In the genomic region with DNA sequence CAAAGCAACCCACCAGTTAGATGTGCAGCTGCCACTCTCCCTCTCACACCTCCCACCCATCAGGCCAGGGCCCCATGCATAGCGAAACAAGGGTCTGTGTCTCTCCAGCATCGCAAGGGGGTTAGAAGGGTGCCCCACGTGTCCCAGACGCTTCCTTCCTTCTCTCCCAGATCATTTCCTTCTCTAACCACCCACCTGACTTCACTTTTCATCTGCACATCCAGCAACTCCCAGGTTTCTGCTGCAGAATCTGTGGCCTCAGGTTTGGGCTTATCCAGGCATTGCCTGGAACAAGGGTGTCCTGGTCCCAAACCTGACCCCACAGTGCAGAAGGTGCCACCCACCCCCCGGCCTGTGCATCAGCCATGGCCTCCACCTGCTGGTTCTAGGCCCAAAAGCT, we compare ENCODE assay signal across 15 cellular contexts.
"Had no signal": no experiment of that assay in that cellular context is flagged by ENCODE, and none has a peak within 500 bp of the region (broad histone marks: within the 10 kb centered on the region; RNA-seq: fewer than 3 reads in every experiment).

No MANE protein-coding gene starts in this region.

- H3K4me3 Mint-ChIP-seq: activated CD8-positive, alpha-beta T cell treated with anti-CD3 and anti-CD28 coated beads, Interleukin-2, amount 10 ng/mL, durations not matched to agents 7 days and 5 days; natural killer cell; stimulated activated naive B cell treated with anti-CD40 and anti-IgM and Interleukin-4, amounts not matched to agents 10 μg/mL and 1 μg/mL and 100 μg/mL, for 72 hours had no signal

- H3K27ac ChIP-seq: ascending aorta, breast epithelium, coronary artery, esophagus muscularis mucosa, gastroesophageal sphincter, sigmoid colon, thyroid gland, WERI-Rb-1 had no signal

- H3K4me1 ChIP-seq: ascending aorta, breast epithelium, esophagus muscularis mucosa, gastroesophageal sphincter, sigmoid colon, thyroid gland had no signal

- H3K36me3 Mint-ChIP-seq: natural killer cell had no signal

- H3K27ac Mint-ChIP-seq: activated CD8-positive, alpha-beta T cell treated with anti-CD3 and anti-CD28 coated beads, Interleukin-2, amount 10 ng/mL, durations not matched to agents 7 days and 5 days; stimulated activated naive B cell treated with anti-CD40 and anti-IgM and Interleukin-4, amounts not matched to agents 10 μg/mL and 1 μg/mL and 100 μg/mL, for 72 hours had no signal

- H3K27me3 ChIP-seq: ascending aorta, breast epithelium, esophagus muscularis mucosa, gastroesophageal sphincter, sigmoid colon, thyroid gland had no signal

- DNase-seq: activated CD4-positive, alpha-beta T cell treated with anti-CD3 and anti-CD28 coated beads for 1 hour; activated CD8-positive, alpha-beta memory T cell treated with anti-CD3 and anti-CD28 coated beads, Interleukin-2, amount 50 U/mL, for 48 hours; activated CD8-positive, alpha-beta T cell treated with anti-CD3 and anti-CD28 coated beads, Interleukin-2, amount 10 ng/mL, durations not matched to agents 7 days and 5 days; natural killer cell; sigmoid colon; stimulated activated CD4-positive, alpha-beta T cell treated with anti-CD3 and anti-CD28 coated beads, Interleukin-4, amount 100 ng/mL, for 4 hours; stimulated activated naive B cell treated with anti-CD40 and anti-IgM and Interleukin-4, amounts not matched to agents 10 μg/mL and 1 μg/mL and 100 μg/mL, for 72 hours; T-helper 2 cell; thyroid gland; WERI-Rb-1 had no signal

- H3K4me3 ChIP-seq: ascending aorta, breast epithelium, coronary artery, esophagus muscularis mucosa, gastroesophageal sphincter, sigmoid colon, thyroid gland had no signal

- H3K9me3 ChIP-seq: ascending aorta, breast epithelium, esophagus muscularis mucosa, gastroesophageal sphincter, sigmoid colon, thyroid gland had no signal

- H3K9me3 Mint-ChIP-seq: natural killer cell; stimulated activated naive B cell treated with anti-CD40 and anti-IgM and Interleukin-4, amounts not matched to agents 10 μg/mL and 1 μg/mL and 100 μg/mL, for 72 hours had no signal

- H3K27me3 Mint-ChIP-seq: stimulated activated naive B cell treated with anti-CD40 and anti-IgM and Interleukin-4, amounts not matched to agents 10 μg/mL and 1 μg/mL and 100 μg/mL, for 72 hours had no signal

- H3K36me3 ChIP-seq: breast epithelium had no signal

- ATAC-seq: activated CD8-positive, alpha-beta T cell treated with anti-CD3 and anti-CD28 coated beads, Interleukin-2, amount 10 ng/mL, durations not matched to agents 7 days and 5 days; gastroesophageal sphincter; natural killer cell; stimulated activated naive B cell treated with anti-CD40 and anti-IgM and Interleukin-4, amounts not matched to agents 10 μg/mL and 1 μg/mL and 100 μg/mL, for 72 hours had no signal
